In genomic region chr9:135992486-135993408, GRCh38 we compare ENCODE assay signal across 1 cellular context.
TF ChIP-seq lines count a peak whose summit lies in the region.

No MANE protein-coding gene starts in this region.

TF ChIP-seq in HepG2, 621 proteins besides CTCF, POLR2A, EP300 and RAD21 (continued from another document and continues in another):
- TF ChIP-seq THAP9 (CRISPR knock-in tag; IDR thresholded peaks at IDR 0.05; ENCODE audit: borderline replicate concordance), result peak; percentile 82; the same call in 1 of the 2 replicates
- TF ChIP-seq ZNF329 (CRISPR knock-in tag; IDR thresholded peaks at IDR 0.05; ENCODE audit: low read depth), result 0 out of 2 replicates have a peak, but pooled peaks have one; percentile 49
- peak; percentile 83 for TF ChIP-seq ZNF580 (CRISPR knock-in tag; IDR thresholded peaks at IDR 0.05; ENCODE audit: borderline replicate concordance, low read depth)
- 0 out of 2 replicates have a peak, but pooled peaks have one; percentile 64 for TF ChIP-seq RARG (CRISPR knock-in tag; IDR thresholded peaks at IDR 0.05; ENCODE audit: low read depth)
- no peak for TF ChIP-seq CBX2 (IDR thresholded peaks at IDR 0.05; ENCODE audit: low read depth, low read length)
- TF ChIP-seq CBX2 (CRISPR knock-in tag; IDR thresholded peaks at IDR 0.05; ENCODE audit: low read depth), result no peak
- TF ChIP-seq ZNF512B (CRISPR knock-in tag; IDR thresholded peaks at IDR 0.05; ENCODE audit: borderline replicate concordance), result no peak
- no peak for TF ChIP-seq EZH2 (conservative IDR thresholded peaks at IDR 0.05; ENCODE audit: low read depth, low read length)
- peak; percentile 80 for TF ChIP-seq PRDM10 (CRISPR knock-in tag; IDR thresholded peaks at IDR 0.05; ENCODE audit: low read depth)
- no peak for TF ChIP-seq TOPORS (CRISPR knock-in tag; IDR thresholded peaks at IDR 0.05)
- 0 out of 2 replicates have a peak, but pooled peaks have one; percentile 2 for TF ChIP-seq PCBP1 (IDR thresholded peaks at IDR 0.05; ENCODE audit: borderline replicate concordance, low read depth, low read length)
- TF ChIP-seq PBX2 (CRISPR knock-in tag; IDR thresholded peaks at IDR 0.05), result no peak
- TF ChIP-seq ZKSCAN1 (IDR thresholded peaks at IDR 0.05; ENCODE audit: low read length), result no peak
- TF ChIP-seq ZNF430 (CRISPR knock-in tag; IDR thresholded peaks at IDR 0.05), result peak; percentile 64; the same call in 1 of the 2 replicates
- 0 out of 2 replicates have a peak, but pooled peaks have one; percentile 30 for TF ChIP-seq HBP1 (CRISPR knock-in tag; IDR thresholded peaks at IDR 0.05; ENCODE audit: low read depth)
- TF ChIP-seq ZBTB8A (CRISPR knock-in tag; IDR thresholded peaks at IDR 0.05; ENCODE audit: borderline replicate concordance, low read depth), result no peak
- no peak for TF ChIP-seq NFE2L1 (CRISPR knock-in tag; IDR thresholded peaks at IDR 0.05; ENCODE audit: borderline replicate concordance)
- TF ChIP-seq SRSF1 (optimal IDR thresholded peaks at IDR 0.05; ENCODE audit: low read depth, low read length), result peak; percentile 75
- peak; percentile 70 for TF ChIP-seq SKIL (CRISPR knock-in tag; IDR thresholded peaks at IDR 0.05; ENCODE audit: borderline replicate concordance)
- TF ChIP-seq TFAP4 (IDR thresholded peaks at IDR 0.05; ENCODE audit: borderline replicate concordance, low read depth), result no peak; the same call in 1 of the 2 replicates
- TF ChIP-seq ASH2L (IDR thresholded peaks at IDR 0.05; ENCODE audit: insufficient read length, low read depth, low read length), result peak; percentile 66
- peak; percentile 86 for TF ChIP-seq ZNF691 (CRISPR knock-in tag; IDR thresholded peaks at IDR 0.05; ENCODE audit: borderline replicate concordance, low read depth)
- TF ChIP-seq ELF1 (CRISPR knock-in tag; IDR thresholded peaks at IDR 0.05), result peak; percentile 64
- TF ChIP-seq FIP1L1 (IDR thresholded peaks at IDR 0.05; ENCODE audit: borderline replicate concordance, insufficient read depth, low read depth, low read length), result no peak
- TF ChIP-seq ZFP37 (CRISPR knock-in tag; IDR thresholded peaks at IDR 0.05; ENCODE audit: borderline replicate concordance), result 0 out of 2 replicates have a peak, but pooled peaks have one; percentile 55
- TF ChIP-seq ZFP91 (CRISPR knock-in tag; IDR thresholded peaks at IDR 0.05; ENCODE audit: borderline replicate concordance), result peak; percentile 71; the same call in 1 of the 2 replicates
- no peak for TF ChIP-seq CC2D1A (CRISPR knock-in tag; IDR thresholded peaks at IDR 0.05)
- TF ChIP-seq ZFP36L1 (CRISPR knock-in tag; IDR thresholded peaks at IDR 0.05), result no peak
- TF ChIP-seq ZNF460 (CRISPR knock-in tag; IDR thresholded peaks at IDR 0.05; ENCODE audit: borderline replicate concordance), result no peak
- 0 out of 2 replicates have a peak, but pooled peaks have one; percentile 70 for TF ChIP-seq ZC3H4 (CRISPR knock-in tag; IDR thresholded peaks at IDR 0.05; ENCODE audit: borderline replicate concordance)
- TF ChIP-seq MXI1 (IDR thresholded peaks at IDR 0.05; ENCODE audit: borderline replicate concordance, low read depth, low read length), result peak; percentile 63; the same call in 1 of the 3 replicates
- peak; percentile 32; the same call in 1 of the 2 replicates for TF ChIP-seq ZNF234 (CRISPR knock-in tag; conservative IDR thresholded peaks at IDR 0.05)
- TF ChIP-seq ZNF510 (CRISPR knock-in tag; IDR thresholded peaks at IDR 0.05; ENCODE audit: low read depth), result peak; percentile 73; the same call in 1 of the 2 replicates
- TF ChIP-seq TBX2 (CRISPR knock-in tag; IDR thresholded peaks at IDR 0.05; ENCODE audit: borderline replicate concordance), result peak; percentile 63; the same call in 1 of the 2 replicates
- TF ChIP-seq ATF3 (CRISPR knock-in tag; IDR thresholded peaks at IDR 0.05), result no peak
- TF ChIP-seq ZBTB3 (CRISPR knock-in tag; IDR thresholded peaks at IDR 0.05; ENCODE audit: borderline replicate concordance, low read depth), result peak; percentile 22; the same call in 1 of the 2 replicates
- TF ChIP-seq ETV6 (CRISPR knock-in tag; conservative IDR thresholded peaks at IDR 0.05), result peak; percentile 72; the same call in 1 of the 2 replicates
- no peak for TF ChIP-seq ZNF773 (CRISPR knock-in tag; IDR thresholded peaks at IDR 0.05; ENCODE audit: borderline replicate concordance)
- no peak for TF ChIP-seq ZNF17 (CRISPR knock-in tag; IDR thresholded peaks at IDR 0.05)
